19 cellular contexts compared by ENCODE assay signal in genomic region chr6:28651161-28651560, GRCh38.
"Had no signal": no experiment of that assay in that cellular context is flagged by ENCODE, and none has a peak within 500 bp of the region (broad histone marks: within the 10 kb centered on the region; RNA-seq: fewer than 3 reads in every experiment).

No MANE protein-coding gene starts in this region.

- DNase-seq: effector memory CD4-positive, alpha-beta T cell; immature natural killer cell; kidney; left cardiac atrium; left ventricle myocardium inferior; lower lobe of right lung; midbrain; occipital lobe; psoas muscle; retina; right lobe of liver; stimulated activated CD4-positive, alpha-beta T cell treated with anti-CD3 and anti-CD28 coated beads, Interleukin-4, amount 100 ng/mL, for 24 hours; stimulated activated naive CD8-positive, alpha-beta T cell treated with anti-CD3 and anti-CD28 coated beads, Interleukin-15, amount 100 ng/mL, for 72 hours; testis; upper lobe of right lung had no signal

- ATAC-seq: esophagus mucosa; gastroesophageal sphincter; left cardiac atrium; lower lobe of right lung; natural killer cell treated with Interleukin-12 subunit alpha and Interleukin-12 subunit beta and Interleukin-15 and Interleukin-18, amount 100 ng/mL, for 72 hours; psoas muscle; right lobe of liver; stimulated activated memory B cell treated with anti-CD40 and anti-IgM and Interleukin-4, amounts not matched to agents 10 μg/mL and 1 μg/mL and 100 μg/mL, for 72 hours; stimulated activated naive CD8-positive, alpha-beta T cell treated with anti-CD3 and anti-CD28 coated beads, Interleukin-15, amount 100 ng/mL, for 72 hours; upper lobe of right lung had no signal
